Comparison of ENCODE assay signal across 18 cellular contexts in genomic region chr17:79022507-79022991, GRCh38. TPM values are rescaled to one million over a fixed set of nuclear protein-coding genes. Genes with fewer than 3 reads are reported as not detected.
DNase-seq lines count a peak whose midpoint lies in the region; ATAC-seq and TF ChIP-seq lines count a peak whose summit lies in the region.
"Had no signal": no experiment of that assay in that cellular context is flagged by ENCODE, and none has a peak within 500 bp of the region (broad histone marks: within the 10 kb centered on the region; RNA-seq: fewer than 3 reads in every experiment).

No MANE protein-coding gene starts in this region.

- H3K27me3 Mint-ChIP-seq in activated CD4-positive, alpha-beta memory T cell treated with anti-CD3 and anti-CD28 coated beads, Interleukin-2, amount 10 ng/mL, durations not matched to agents 7 days and 5 days: peaks cover 55% of the 10 kb centered on the region

- no peaks in the 10 kb centered on the region for H3K36me3 Mint-ChIP-seq in activated CD4-positive, alpha-beta memory T cell treated with anti-CD3 and anti-CD28 coated beads, Interleukin-2, amount 10 ng/mL, durations not matched to agents 7 days and 5 days (ENCODE audit: low read depth)
- H3K36me3 Mint-ChIP-seq: CD4-positive, CD25-positive, alpha-beta regulatory T cell; memory B cell had no signal

- no peak overlapping the region for H3K27ac Mint-ChIP-seq in activated CD4-positive, alpha-beta memory T cell treated with anti-CD3 and anti-CD28 coated beads, Interleukin-2, amount 10 ng/mL, durations not matched to agents 7 days and 5 days
- H3K27ac Mint-ChIP-seq: activated B cell treated with CpG ODN at 0.5 μM for 24 hours; CD4-positive, CD25-positive, alpha-beta regulatory T cell; memory B cell had no signal

- peaks cover 13% of the 10 kb centered on the region for H3K4me1 Mint-ChIP-seq in activated CD4-positive, alpha-beta memory T cell treated with anti-CD3 and anti-CD28 coated beads, Interleukin-2, amount 10 ng/mL, durations not matched to agents 7 days and 5 days

- DNase-seq in D341Med (ENCODE audit: low spot score): peak; percentile 28
- DNase-seq in coronary artery (ENCODE audit: low spot score): peak; percentile 95
- no peak for DNase-seq in left lobe of liver (ENCODE audit: low spot score)
- DNase-seq in sciatic nerve (ENCODE audit: low spot score): peak; percentile 51
- no peak for DNase-seq in NCI-H2081 treated with DMSO at 0.1 percent for 48 hours (lab: John Stamatoyannopoulos, UW)
- no peak for DNase-seq in activated CD4-positive, alpha-beta memory T cell treated with anti-CD3 and anti-CD28 coated beads, Interleukin-2, amount 10 ng/mL, durations not matched to agents 7 days and 5 days
- DNase-seq in T-helper 9 cell: no peak
- DNase-seq: activated naive CD4-positive, alpha-beta T cell treated with anti-CD3 and anti-CD28 coated beads, Interleukin-2, amount 50 U/mL, for 16 hours; CD4-positive, CD25-positive, alpha-beta regulatory T cell; cerebellar nuclear complex; hypothalamus; NCI-H1105 treated with DMSO at 0.1 percent for 48 hours; NCI-H226 had no signal

- intact Hi-C loops in sciatic nerve (cut with DNase I): no loop called here

- CTCF ChIA-PET in activated CD4-positive, alpha-beta memory T cell treated with anti-CD3 and anti-CD28 coated beads, Interleukin-2, amount 10 ng/mL, durations not matched to agents 7 days and 5 days (lab: Charles Lee): interaction anchor here (0.7 to 1.1 kb wide), 2 partner anchors 9 to 369 kb away, joined by 3 read pairs; no protein-coding TSS in a partner anchor

- H3K4me3 ChIP-seq in coronary artery: peak overlapping the region; percentile 95
- H3K4me3 ChIP-seq: A549, prostate gland had no signal

- H3K9me3 Mint-ChIP-seq in activated CD4-positive, alpha-beta memory T cell treated with anti-CD3 and anti-CD28 coated beads, Interleukin-2, amount 10 ng/mL, durations not matched to agents 7 days and 5 days: no peaks in the 10 kb centered on the region
- H3K9me3 Mint-ChIP-seq: activated B cell treated with CpG ODN at 0.5 μM for 24 hours, memory B cell had no signal

- H3K27ac ChIP-seq in coronary artery: peak overlapping the region; percentile 88 to 97

- TF ChIP-seq CTCF in coronary artery (IDR thresholded peaks at IDR 0.05): no peak

- no peak overlapping the region for H3K4me3 Mint-ChIP-seq in activated CD4-positive, alpha-beta memory T cell treated with anti-CD3 and anti-CD28 coated beads, Interleukin-2, amount 10 ng/mL, durations not matched to agents 7 days and 5 days
- H3K4me3 Mint-ChIP-seq: activated B cell treated with CpG ODN at 0.5 μM for 24 hours had no signal

- POLR2A ChIA-PET in activated CD4-positive, alpha-beta memory T cell treated with anti-CD3 and anti-CD28 coated beads, Interleukin-2, amount 10 ng/mL, durations not matched to agents 7 days and 5 days (lab: Charles Lee): no interaction called here

- ATAC-seq in left lobe of liver: peak; percentile 52
- ATAC-seq in sciatic nerve: no peak
- ATAC-seq in HG03520 (IDR thresholded peaks at IDR 0.05; ENCODE audit: unreplicated experiment): no peak
- ATAC-seq: A549 had no signal

RNA-seq across cellular contexts. Expression of gene C1QTNF1, which starts 1.4 kb away (rescaled TPM):
- total RNA-seq in left lobe of liver (15.5 TPM), sciatic nerve (22.6 TPM)
- not detected for total RNA-seq in activated CD4-positive, alpha-beta memory T cell treated with anti-CD3 and anti-CD28 coated beads, Interleukin-2, amount 10 ng/mL, durations not matched to agents 7 days and 5 days
- total RNA-seq: activated B cell treated with CpG ODN at 0.5 μM for 24 hours; CD4-positive, CD25-positive, alpha-beta regulatory T cell had no signal

RNA-seq across cellular contexts. Expression of gene CANT1, which starts 13.0 kb away (rescaled TPM):
- 20.4 TPM for total RNA-seq in left lobe of liver
- 28.9 TPM for total RNA-seq in sciatic nerve
- total RNA-seq in activated CD4-positive, alpha-beta memory T cell treated with anti-CD3 and anti-CD28 coated beads, Interleukin-2, amount 10 ng/mL, durations not matched to agents 7 days and 5 days: 10 to 100 TPM; 78.4 to 81.1 TPM

RNA-seq across cellular contexts. Expression of gene LGALS3BP, which starts 42.8 kb away (rescaled TPM):
- total RNA-seq in left lobe of liver (141 TPM), sciatic nerve (147 TPM)
- total RNA-seq in activated CD4-positive, alpha-beta memory T cell treated with anti-CD3 and anti-CD28 coated beads, Interleukin-2, amount 10 ng/mL, durations not matched to agents 7 days and 5 days: 100 to 1,000 TPM; 209 to 219 TPM

RNA-seq across cellular contexts. Expression of gene ENGASE, which starts 52.1 kb away (rescaled TPM):
- 47.9 TPM for total RNA-seq in left lobe of liver
- total RNA-seq in sciatic nerve: 57.3 TPM
- total RNA-seq in activated CD4-positive, alpha-beta memory T cell treated with anti-CD3 and anti-CD28 coated beads, Interleukin-2, amount 10 ng/mL, durations not matched to agents 7 days and 5 days: 10 to 100 TPM; 28.5 to 28.9 TPM

Comparison
In these comparisons a context has a peak if more than half of its experiments do, and no peak if none do; other contexts are left out.
1. DNase-seq: peak in D341Med (single experiment), coronary artery (single experiment) and sciatic nerve (single experiment); none in left lobe of liver (single experiment), NCI-H2081 treated with DMSO at 0.1 percent for 48 hours (single experiment), activated CD4-positive, alpha-beta memory T cell treated with anti-CD3 and anti-CD28 coated beads, Interleukin-2, amount 10 ng/mL, durations not matched to agents 7 days and 5 days (single experiment) and T-helper 9 cell (single experiment).
2. RNA of gene C1QTNF1, which starts 1.4 kb away (total RNA-seq): 22.6 TPM in sciatic nerve (single experiment) and 15.5 TPM in left lobe of liver (single experiment); not detected in activated CD4-positive, alpha-beta memory T cell treated with anti-CD3 and anti-CD28 coated beads, Interleukin-2, amount 10 ng/mL, durations not matched to agents 7 days and 5 days; every median in the first group is over 10 times any median in the second.